ENCODE assay signal across 12 cellular contexts in genomic region chr11:45048870-45049825, GRCh38.
DNase-seq lines count a peak whose midpoint lies in the region; ATAC-seq and TF ChIP-seq lines count a peak whose summit lies in the region.
"Had no signal": no experiment of that assay in that cellular context is flagged by ENCODE, and none has a peak within 500 bp of the region (broad histone marks: within the 10 kb centered on the region; RNA-seq: fewer than 3 reads in every experiment).

No MANE protein-coding gene starts in this region.

- no peak for TF ChIP-seq CTCF in left ventricle myocardium inferior (IDR thresholded peaks at IDR 0.05; ENCODE audit: borderline replicate concordance)
- TF ChIP-seq CTCF in type B pancreatic cell (conservative IDR thresholded peaks at IDR 0.05) = no peak

- H3K4me3 ChIP-seq in left ventricle myocardium inferior = peak overlapping the region; percentile 15
- H3K4me3 ChIP-seq: esophagus squamous epithelium had no signal

- ATAC-seq in GM21825 (IDR thresholded peaks at IDR 0.05; ENCODE audit: unreplicated experiment) (no peak), left colon (no peak)
- ATAC-seq: activated T-helper 17 cell treated with anti-CD3 and anti-CD28 coated beads, Interleukin-2, amount 50 U/mL, for 72 hours had no signal

- H3K4me1 Mint-ChIP-seq in activated CD4-positive, alpha-beta T cell treated with anti-CD3 and anti-CD28 coated beads, Interleukin-2, amount 10 ng/mL, durations not matched to agents 7 days and 5 days = peaks cover 4% of the 10 kb centered on the region
- peaks cover 6% of the 10 kb centered on the region for H3K4me1 Mint-ChIP-seq in activated CD4-positive, alpha-beta T cell treated with anti-CD3 and anti-CD28 coated beads, Interleukin-2, amount 10 ng/mL, durations not matched to agents 24 days and 14 days
- H3K4me1 Mint-ChIP-seq in type B pancreatic cell (ENCODE audit: unreplicated experiment) = peaks cover 36% of the 10 kb centered on the region
- H3K4me1 Mint-ChIP-seq: activated T-helper 17 cell treated with anti-CD3 and anti-CD28 coated beads, Interleukin-2, amount 50 U/mL, for 72 hours had no signal

- DNase-seq in activated CD4-positive, alpha-beta T cell treated with anti-CD3 and anti-CD28 coated beads, Interleukin-2, amount 10 ng/mL, durations not matched to agents 7 days and 5 days = no peak
- no peak for DNase-seq in activated CD4-positive, alpha-beta T cell treated with anti-CD3 and anti-CD28 coated beads, Interleukin-2, amount 10 ng/mL, durations not matched to agents 24 days and 14 days
- peak; percentile 99 for DNase-seq in SK-N-DZ (ENCODE audit: low spot score)
- peak; percentile 35 for DNase-seq in left ventricle myocardium inferior
- no peak for DNase-seq in type B pancreatic cell (ENCODE audit: extremely low spot score, unreplicated experiment)
- no peak for DNase-seq in A172 (ENCODE audit: low spot score)
- no peak for DNase-seq in left colon
- DNase-seq: esophagus squamous epithelium; SHP77 treated with DMSO at 0.1 percent for 48 hours; stimulated activated CD4-positive, alpha-beta T cell treated with anti-CD3 and anti-CD28 coated beads, Interleukin-4, amount 100 ng/mL, for 24 hours had no signal

- peaks cover 57% of the 10 kb centered on the region for H3K4me1 ChIP-seq in left ventricle myocardium inferior

- H3K27ac ChIP-seq in left ventricle myocardium inferior (replicated peaks) = peak overlapping the region; percentile 77
- H3K27ac ChIP-seq: esophagus squamous epithelium had no signal

- H3K27ac Mint-ChIP-seq in activated CD4-positive, alpha-beta T cell treated with anti-CD3 and anti-CD28 coated beads, Interleukin-2, amount 10 ng/mL, durations not matched to agents 7 days and 5 days = peak overlapping the region; percentile 46
- no peak overlapping the region for H3K27ac Mint-ChIP-seq in activated CD4-positive, alpha-beta T cell treated with anti-CD3 and anti-CD28 coated beads, Interleukin-2, amount 10 ng/mL, durations not matched to agents 24 days and 14 days
- no peak overlapping the region for H3K27ac Mint-ChIP-seq in type B pancreatic cell
- H3K27ac Mint-ChIP-seq: activated T-helper 17 cell treated with anti-CD3 and anti-CD28 coated beads, Interleukin-2, amount 50 U/mL, for 72 hours had no signal

- POLR2A ChIA-PET in activated CD4-positive, alpha-beta T cell treated with anti-CD3 and anti-CD28 coated beads, Interleukin-2, amount 10 ng/mL, durations not matched to agents 7 days and 5 days (lab: Charles Lee) = no interaction called here

- no peaks in the 10 kb centered on the region for H3K27me3 Mint-ChIP-seq in activated CD4-positive, alpha-beta T cell treated with anti-CD3 and anti-CD28 coated beads, Interleukin-2, amount 10 ng/mL, durations not matched to agents 7 days and 5 days
- H3K27me3 Mint-ChIP-seq in activated CD4-positive, alpha-beta T cell treated with anti-CD3 and anti-CD28 coated beads, Interleukin-2, amount 10 ng/mL, durations not matched to agents 24 days and 14 days = peaks cover 2% of the 10 kb centered on the region
- H3K27me3 Mint-ChIP-seq in type B pancreatic cell = peaks cover 27% of the 10 kb centered on the region

- intact Hi-C loops in activated CD4-positive, alpha-beta T cell treated with anti-CD3 and anti-CD28 coated beads, Interleukin-2, amount 10 ng/mL, durations not matched to agents 24 days and 14 days (cut with micrococcal nuclease) = no loop called here
- intact Hi-C loops in left ventricle myocardium inferior (cut with micrococcal nuclease) (no loop called here), left colon (cut with DNase I, micrococcal nuclease) (no loop called here)

- H3K9me3 ChIP-seq in left ventricle myocardium inferior (replicated peaks) = no peaks in the 10 kb centered on the region
- H3K9me3 ChIP-seq: esophagus squamous epithelium had no signal

- H3K27me3 ChIP-seq in left ventricle myocardium inferior (ENCODE audit: low read depth) = no peaks in the 10 kb centered on the region
- H3K27me3 ChIP-seq: esophagus squamous epithelium had no signal

- no peaks in the 10 kb centered on the region for H3K36me3 Mint-ChIP-seq in activated CD4-positive, alpha-beta T cell treated with anti-CD3 and anti-CD28 coated beads, Interleukin-2, amount 10 ng/mL, durations not matched to agents 7 days and 5 days (ENCODE audit: low read depth)
- no peaks in the 10 kb centered on the region for H3K36me3 Mint-ChIP-seq in activated CD4-positive, alpha-beta T cell treated with anti-CD3 and anti-CD28 coated beads, Interleukin-2, amount 10 ng/mL, durations not matched to agents 24 days and 14 days (ENCODE audit: low read depth)
- no peaks in the 10 kb centered on the region for H3K36me3 Mint-ChIP-seq in type B pancreatic cell

- no peaks in the 10 kb centered on the region for H3K36me3 ChIP-seq in left ventricle myocardium inferior
- H3K36me3 ChIP-seq: esophagus squamous epithelium had no signal

- no peaks in the 10 kb centered on the region for H3K9me3 Mint-ChIP-seq in activated CD4-positive, alpha-beta T cell treated with anti-CD3 and anti-CD28 coated beads, Interleukin-2, amount 10 ng/mL, durations not matched to agents 7 days and 5 days
- H3K9me3 Mint-ChIP-seq in activated CD4-positive, alpha-beta T cell treated with anti-CD3 and anti-CD28 coated beads, Interleukin-2, amount 10 ng/mL, durations not matched to agents 24 days and 14 days = no peaks in the 10 kb centered on the region
- H3K9me3 Mint-ChIP-seq in type B pancreatic cell = no peaks in the 10 kb centered on the region
- H3K9me3 Mint-ChIP-seq: activated T-helper 17 cell treated with anti-CD3 and anti-CD28 coated beads, Interleukin-2, amount 50 U/mL, for 72 hours had no signal

- H3K4me3 Mint-ChIP-seq in activated CD4-positive, alpha-beta T cell treated with anti-CD3 and anti-CD28 coated beads, Interleukin-2, amount 10 ng/mL, durations not matched to agents 7 days and 5 days = no peak overlapping the region
- H3K4me3 Mint-ChIP-seq in activated CD4-positive, alpha-beta T cell treated with anti-CD3 and anti-CD28 coated beads, Interleukin-2, amount 10 ng/mL, durations not matched to agents 24 days and 14 days = no peak overlapping the region
- H3K4me3 Mint-ChIP-seq in type B pancreatic cell = peak overlapping the region; percentile 23
- H3K4me3 Mint-ChIP-seq: activated T-helper 17 cell treated with anti-CD3 and anti-CD28 coated beads, Interleukin-2, amount 50 U/mL, for 72 hours had no signal

- CTCF ChIA-PET in activated CD4-positive, alpha-beta T cell treated with anti-CD3 and anti-CD28 coated beads, Interleukin-2, amount 10 ng/mL, durations not matched to agents 7 days and 5 days (lab: Charles Lee) = no interaction called here

Comparison
In these comparisons a context has a peak if more than half of its experiments do, and no peak if none do; other contexts are left out.
1. DNase-seq: peak in SK-N-DZ (single experiment) and left ventricle myocardium inferior (single experiment); none in activated CD4-positive, alpha-beta T cell treated with anti-CD3 and anti-CD28 coated beads, Interleukin-2, amount 10 ng/mL, durations not matched to agents 7 days and 5 days (single experiment), activated CD4-positive, alpha-beta T cell treated with anti-CD3 and anti-CD28 coated beads, Interleukin-2, amount 10 ng/mL, durations not matched to agents 24 days and 14 days (single experiment), type B pancreatic cell (single experiment), A172 (single experiment) and left colon (0 of 2).